31 cellular contexts compared by ENCODE assay signal in the genomic region with DNA sequence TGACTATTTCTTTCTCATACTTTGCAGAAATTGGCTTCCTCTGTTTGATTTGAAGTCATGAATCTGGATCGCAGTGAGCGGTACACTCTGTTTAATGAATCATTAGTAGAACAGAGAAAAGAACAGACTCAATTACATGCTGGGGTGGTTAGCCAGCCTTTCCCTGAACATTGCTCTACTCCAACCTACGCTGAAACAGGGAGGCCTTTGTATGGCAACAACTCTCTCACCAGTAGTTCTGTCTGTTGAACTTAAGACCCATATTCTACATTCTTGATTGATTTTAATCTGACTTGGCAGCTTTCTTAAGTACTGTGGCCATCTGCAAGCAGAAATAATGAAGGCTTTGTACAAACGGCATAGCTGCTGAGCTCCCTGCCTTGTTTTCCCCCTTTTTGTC. TPM values are rescaled to one million over a fixed set of nuclear protein-coding genes. Genes with fewer than 3 reads are reported as not detected.
DNase-seq lines count a peak whose midpoint lies in the region; TF ChIP-seq lines count a peak whose summit lies in the region.
"Had no signal": no experiment of that assay in that cellular context is flagged by ENCODE, and none has a peak within 500 bp of the region (broad histone marks: within the 10 kb centered on the region; RNA-seq: fewer than 3 reads in every experiment).

No MANE protein-coding gene starts in this region.

- CTCF ChIA-PET in A673 (lab: Charles Lee), result no interaction called here

- peak; percentile 89 for DNase-seq in COLO829 (ENCODE audit: low spot score)
- DNase-seq in astrocyte of the cerebellum (ENCODE audit: low read depth), result peak; percentile 27
- peak; percentile 64 for DNase-seq in islet precursor cell
- DNase-seq in retina, result peak; percentile 67
- DNase-seq in endodermal cell, result no peak
- DNase-seq in DMS153 (lab: John Stamatoyannopoulos, UW), result no peak
- no peak for DNase-seq in effector CD8-positive, alpha-beta T cell (lab: John Stamatoyannopoulos, UW)
- DNase-seq in A673 (ENCODE audit: low spot score), result no peak
- DNase-seq: activated CD4-positive, alpha-beta T cell treated with anti-CD3 and anti-CD28 coated beads, Interleukin-2, amount 50 U/mL, for 48 hours; activated naive CD4-positive, alpha-beta T cell treated with Interleukin-2 at 50 U/mL for 16 hours; adrenal gland; gastrocnemius medialis; GDM1; left lung; naive B cell; NCI-H1105; NCI-H2081; NCI-H226; NCI-H748 treated with DMSO at 0.1 percent for 48 hours; right cardiac atrium; RPMI8226; stimulated activated CD4-positive, alpha-beta T cell treated with anti-CD3 and anti-CD28 coated beads, Interleukin-4, amount 100 ng/mL, for 4 hours; substantia nigra had no signal

- in situ Hi-C loops in astrocyte of the cerebellum (cut with HindIII; ENCODE audit: low sequenced_read_pairs), result no loop called here

- no TSS peak for BruUV-seq in A673 (replicated peaks; lab: Mats Ljungman, UMichigan)

- H3K4me3 ChIP-seq in astrocyte of the cerebellum (ENCODE audit: low read depth, low read length), result no peak overlapping the region
- H3K4me3 ChIP-seq in endodermal cell (ENCODE audit: low read length), result no peak overlapping the region
- H3K4me3 ChIP-seq in A673 (ENCODE audit: low read depth, low read length, poor library complexity, severe bottlenecking), result no peak overlapping the region
- H3K4me3 ChIP-seq: A549, adrenal gland, cardiac muscle cell, coronary artery, esophagus muscularis mucosa, gastrocnemius medialis, hepatocyte, K562, left lung, vagina had no signal

- POLR2A ChIA-PET in A673 (lab: Charles Lee; ENCODE audit: low non-redundant PET), result no interaction called here

- no peaks in the 10 kb centered on the region for H3K4me1 ChIP-seq in endodermal cell (ENCODE audit: control insufficient read depth, insufficient read depth, low read length)
- no peaks in the 10 kb centered on the region for H3K4me1 ChIP-seq in A673 (ENCODE audit: insufficient read depth, low read length, poor library complexity, severe bottlenecking)
- H3K4me1 ChIP-seq: A549, adrenal gland, esophagus muscularis mucosa, left lung, vagina had no signal

- H3K36me3 ChIP-seq in endodermal cell (ENCODE audit: control insufficient read depth, insufficient read depth, low read length) (no peaks in the 10 kb centered on the region), A673 (ENCODE audit: insufficient read depth, low read length, poor library complexity, severe bottlenecking) (no peaks in the 10 kb centered on the region)
- H3K36me3 ChIP-seq: adrenal gland, cardiac muscle cell, esophagus muscularis mucosa, gastrocnemius medialis, left lung, vagina had no signal

- peaks cover 16% of the 10 kb centered on the region for H3K27me3 Mint-ChIP-seq in endodermal cell (ENCODE audit: insufficient read depth)
- H3K27me3 Mint-ChIP-seq: stimulated activated memory B cell treated with anti-CD40 and anti-IgM and Interleukin-4, amounts not matched to agents 10 μg/mL and 1 μg/mL and 100 μg/mL, for 72 hours had no signal

- no peak overlapping the region for H3K27ac Mint-ChIP-seq in endodermal cell
- H3K27ac Mint-ChIP-seq: stimulated activated memory B cell treated with anti-CD40 and anti-IgM and Interleukin-4, amounts not matched to agents 10 μg/mL and 1 μg/mL and 100 μg/mL, for 72 hours had no signal

- no peak overlapping the region for H3K4me3 Mint-ChIP-seq in endodermal cell
- H3K4me3 Mint-ChIP-seq: naive B cell; stimulated activated memory B cell treated with anti-CD40 and anti-IgM and Interleukin-4, amounts not matched to agents 10 μg/mL and 1 μg/mL and 100 μg/mL, for 72 hours had no signal

- H3K9me3 Mint-ChIP-seq in endodermal cell, result peaks cover 8% of the 10 kb centered on the region
- H3K9me3 Mint-ChIP-seq: stimulated activated memory B cell treated with anti-CD40 and anti-IgM and Interleukin-4, amounts not matched to agents 10 μg/mL and 1 μg/mL and 100 μg/mL, for 72 hours had no signal

- 96 to 100% methylated on average over 1 to 4 of the region's 4 CpGs for WGBS in endodermal cell (ENCODE audit: insufficient coverage in 1 of 2, insufficient read length in 1 of 2), 2 experiments

- no peak overlapping the region for H3K9ac ChIP-seq in endodermal cell (ENCODE audit: extremely low read depth, low read length, poor library complexity, severe bottlenecking)

- TF ChIP-seq CTCF in astrocyte of the cerebellum (IDR thresholded peaks at IDR 0.05; ENCODE audit: low read depth, low read length, missing control alignments), result no peak
- TF ChIP-seq CTCF in endodermal cell (conservative IDR thresholded peaks at IDR 0.05), result no peak
- TF ChIP-seq CTCF in A673 (conservative IDR thresholded peaks at IDR 0.05; ENCODE audit: low read depth, low read length), result no peak

- intact Hi-C loops in A673 (cut with micrococcal nuclease; ENCODE audit: unreplicated experiment), result no loop called here

- H3K9me3 ChIP-seq in endodermal cell (ENCODE audit: control insufficient read depth, low read length), result no peaks in the 10 kb centered on the region
- no peaks in the 10 kb centered on the region for H3K9me3 ChIP-seq in A673 (ENCODE audit: low read depth, low read length, poor library complexity, severe bottlenecking)
- H3K9me3 ChIP-seq: A549, adrenal gland, esophagus muscularis mucosa, gastrocnemius medialis, left lung, vagina had no signal

- H3K27ac ChIP-seq in endodermal cell (ENCODE audit: low read depth, low read length), result no peak overlapping the region
- H3K27ac ChIP-seq in A673 (ENCODE audit: low read depth, low read length, poor library complexity, severe bottlenecking), result no peak overlapping the region
- H3K27ac ChIP-seq: A549, adrenal gland, cardiac muscle cell, coronary artery, gastrocnemius medialis, hepatocyte, left lung, vagina had no signal

- peaks cover 10% of the 10 kb centered on the region for H3K4me1 Mint-ChIP-seq in endodermal cell
- H3K4me1 Mint-ChIP-seq: stimulated activated memory B cell treated with anti-CD40 and anti-IgM and Interleukin-4, amounts not matched to agents 10 μg/mL and 1 μg/mL and 100 μg/mL, for 72 hours had no signal

- no peaks in the 10 kb centered on the region for H3K27me3 ChIP-seq in endodermal cell (ENCODE audit: control insufficient read depth, insufficient read depth, low read length, poor library complexity, severe bottlenecking)
- H3K27me3 ChIP-seq in A673 (replicated peaks; ENCODE audit: insufficient read depth, low read depth, low read length, poor library complexity), result peaks cover 18% of the 10 kb centered on the region
- H3K27me3 ChIP-seq: cardiac muscle cell, esophagus muscularis mucosa, gastrocnemius medialis, hepatocyte, vagina had no signal

- H3K36me3 Mint-ChIP-seq in endodermal cell (ENCODE audit: low read depth), result no peaks in the 10 kb centered on the region
- H3K36me3 Mint-ChIP-seq: stimulated activated memory B cell treated with anti-CD40 and anti-IgM and Interleukin-4, amounts not matched to agents 10 μg/mL and 1 μg/mL and 100 μg/mL, for 72 hours had no signal

RNA-seq across cellular contexts. Expression of gene AP1S2, which starts 19.0 kb away (rescaled TPM):
- total RNA-seq in endodermal cell (100 to 1,000 TPM; 133 to 220 TPM), A673 (2021) (55.3 and 59.3 TPM in 2 replicates)
- 128 TPM for polyA plus RNA-seq in endodermal cell (2013, experiment 1 of 2)
- polyA plus RNA-seq in endodermal cell (2013, experiment 2 of 2), result 136 TPM

Comparison
In these comparisons a context has a peak if more than half of its experiments do, and no peak if none do; other contexts are left out.
1. DNase-seq: peak in COLO829 (single experiment), astrocyte of the cerebellum (single experiment), islet precursor cell (single experiment) and retina (single experiment); none in endodermal cell (single experiment), DMS153 (single experiment), effector CD8-positive, alpha-beta T cell (single experiment) and A673 (single experiment).